In genomic region chrX:6021316-6022091, GRCh38 we compare ENCODE assay signal across 8 cellular contexts.
DNase-seq lines count a peak whose midpoint lies in the region; ATAC-seq and TF ChIP-seq lines count a peak whose summit lies in the region.

No MANE protein-coding gene starts in this region.

- H3F3A ChIP-seq in GM23248 (ENCODE audit: insufficient read depth), result no peaks in the 10 kb centered on the region

- H3K4me3 ChIP-seq in GM23248 (no peak overlapping the region), cardiac fibroblast (replicated peaks in 1 of 2; ENCODE audit: low read depth in 2 of 2, low read length in 2 of 2) (no peak overlapping the region)

- no peak overlapping the region for H3K4me2 ChIP-seq in GM23248 (ENCODE audit: unreplicated experiment)

- no peak overlapping the region for H3K9ac ChIP-seq in GM23248

- no peaks in the 10 kb centered on the region for H3K9me3 Mint-ChIP-seq in activated CD4-positive, alpha-beta T cell treated with anti-CD3 and anti-CD28 coated beads for 36 hours (ENCODE audit: low read depth)

- intact Hi-C loops in activated CD4-positive, alpha-beta T cell treated with anti-CD3 and anti-CD28 coated beads for 36 hours (cut with DNase I, micrococcal nuclease), result loop anchor here (1.0 to 10.0 kb wide), 5 partner anchors 203 to 1905 kb away; partner anchors contain the start of gene NLGN4X (in 1 of the 2)

- no peaks in the 10 kb centered on the region for H3K27me3 ChIP-seq in GM23248 (replicated peaks; ENCODE audit: insufficient read depth)

- no peaks in the 10 kb centered on the region for H3K4me1 ChIP-seq in GM23248 (ENCODE audit: insufficient read depth)

- POLR2A ChIA-PET in activated CD4-positive, alpha-beta T cell treated with anti-CD3 and anti-CD28 coated beads for 36 hours (lab: Charles Lee), result no interaction called here

- in situ Hi-C loops in GM23248 (cut with MboI), result no loop called here

- no peaks in the 10 kb centered on the region for H3K79me2 ChIP-seq in GM23248 (ENCODE audit: insufficient read depth)

- H3K36me3 Mint-ChIP-seq in activated CD4-positive, alpha-beta T cell treated with anti-CD3 and anti-CD28 coated beads for 36 hours (ENCODE audit: low read depth), result no peaks in the 10 kb centered on the region

- CTCF ChIA-PET in activated CD4-positive, alpha-beta T cell treated with anti-CD3 and anti-CD28 coated beads for 36 hours (lab: Charles Lee), result no interaction called here

- H3K36me3 ChIP-seq in GM23248 (ENCODE audit: low read depth), result no peaks in the 10 kb centered on the region

- no peak for ATAC-seq in activated CD4-positive, alpha-beta T cell treated with anti-CD3 and anti-CD28 coated beads for 36 hours
- no peak for ATAC-seq in HG02623 (IDR thresholded peaks at IDR 0.05; ENCODE audit: unreplicated experiment)

- H3K9me2 ChIP-seq in GM23248 (ENCODE audit: insufficient read depth), result no peaks in the 10 kb centered on the region

- no peak overlapping the region for H2AFZ ChIP-seq in GM23248

- TF ChIP-seq CTCF in cardiac fibroblast (IDR thresholded peaks at IDR 0.05; ENCODE audit: low read depth, low read length), result peak; percentile 48

- no peaks in the 10 kb centered on the region for H4K20me1 ChIP-seq in GM23248 (ENCODE audit: insufficient read depth)

- peaks cover 4% of the 10 kb centered on the region for H3K4me1 Mint-ChIP-seq in activated CD4-positive, alpha-beta T cell treated with anti-CD3 and anti-CD28 coated beads for 36 hours

- H3K27ac Mint-ChIP-seq in activated CD4-positive, alpha-beta T cell treated with anti-CD3 and anti-CD28 coated beads for 36 hours, result no peak overlapping the region

- H3K9me3 ChIP-seq in GM23248 (ENCODE audit: low read depth), result no peaks in the 10 kb centered on the region

- H3K27me3 Mint-ChIP-seq in activated CD4-positive, alpha-beta T cell treated with anti-CD3 and anti-CD28 coated beads for 36 hours, result peaks cover 3% of the 10 kb centered on the region

- 2 to 3% methylated on average over 4 of the region's 4 CpGs for WGBS in GM23248 (ENCODE audit: low coverage in 1 of 2, low lambda C conversion rate in 2 of 2, missing lambda C conversion rate in 2 of 2), 2 experiments

- no peak overlapping the region for H3K27ac ChIP-seq in GM23248

- H3K4me3 Mint-ChIP-seq in activated CD4-positive, alpha-beta T cell treated with anti-CD3 and anti-CD28 coated beads for 36 hours, result no peak overlapping the region

- peak; percentile 48 for DNase-seq in activated CD4-positive, alpha-beta T cell treated with anti-CD3 and anti-CD28 coated beads for 36 hours
- no peak for DNase-seq in activated CD4-positive, alpha-beta T cell treated with anti-CD3 and anti-CD28 coated beads for 1 hour
- DNase-seq in GM23248 (peak; percentile 28), NCI-H345 (lab: John Stamatoyannopoulos, UW) (peak; percentile 44), cardiac fibroblast (ENCODE audit: low read depth in 2 of 2) (peak; percentile 17 to 23), myocyte (ENCODE audit: low read depth) (peak; percentile 0), NCI-H446 treated with DMSO at 0.1 percent for 48 hours (lab: John Stamatoyannopoulos, UW) (no peak)

Comparison
In these comparisons a context has a peak if more than half of its experiments do, and no peak if none do; other contexts are left out.
1. DNase-seq: peak in activated CD4-positive, alpha-beta T cell treated with anti-CD3 and anti-CD28 coated beads for 36 hours (single experiment), GM23248 (single experiment), NCI-H345 (single experiment), cardiac fibroblast (2 of 2) and myocyte (single experiment); none in activated CD4-positive, alpha-beta T cell treated with anti-CD3 and anti-CD28 coated beads for 1 hour (single experiment) and NCI-H446 treated with DMSO at 0.1 percent for 48 hours (single experiment).